In the genomic region with DNA sequence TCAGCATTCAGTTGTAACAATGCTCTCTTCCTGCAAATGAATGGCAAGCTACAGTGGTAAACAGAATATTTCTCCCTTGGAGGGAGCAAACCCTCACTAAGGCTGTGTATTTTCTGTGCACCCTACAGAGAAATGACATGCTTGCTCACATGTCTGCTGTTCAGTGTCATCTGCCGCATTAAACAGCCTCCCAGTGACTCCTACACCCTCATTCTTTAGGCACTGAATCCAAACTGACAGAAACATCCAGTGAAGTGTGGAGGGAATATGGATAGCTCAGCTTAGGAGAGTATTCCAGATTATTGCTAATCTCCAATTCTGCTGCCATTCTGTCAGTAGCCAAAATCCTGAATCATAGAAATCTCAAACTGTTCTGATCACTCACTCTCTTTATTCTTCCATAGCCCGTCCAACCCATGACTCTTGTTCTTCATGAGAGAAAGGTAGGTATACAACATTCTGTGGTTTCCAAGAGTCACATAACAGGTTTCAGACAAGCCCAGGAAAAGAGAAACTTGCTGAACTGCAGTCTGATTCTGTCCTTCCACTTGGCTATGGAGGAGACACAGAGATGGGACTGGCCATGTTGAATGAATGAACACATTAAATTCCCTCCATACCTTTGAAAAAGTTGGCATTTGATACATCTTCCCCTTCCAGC, we compare ENCODE assay signal across 23 cellular contexts.
DNase-seq lines count a peak whose midpoint lies in the region; ATAC-seq and TF ChIP-seq lines count a peak whose summit lies in the region.
"Had no signal": no experiment of that assay in that cellular context is flagged by ENCODE, and none has a peak within 500 bp of the region (broad histone marks: within the 10 kb centered on the region; RNA-seq: fewer than 3 reads in every experiment).

No MANE protein-coding gene starts in this region.

- H3K36me3 ChIP-seq in BLaER1 treated with 17β-estradiol and CSF1 and Interleukin-3, amounts not matched to agents 10 nM and 100 nM = 0 out of 22 replicates have a peak, but pooled peaks cover 0 to 5% (median 0%) of the 10 kb centered on the region in 11 experiments
- H3K36me3 ChIP-seq: SJCRH30 had no signal

- DNase-seq in NCI-H345 (lab: John Stamatoyannopoulos, UW) (peak; percentile 66), cerebellum (ENCODE audit: low spot score) (peak; percentile 9), type B pancreatic cell (ENCODE audit: extremely low spot score, unreplicated experiment) (no peak), DMS 273 (lab: John Stamatoyannopoulos, UW; ENCODE audit: unreplicated experiment) (no peak)
- DNase-seq in stimulated activated CD4-positive, alpha-beta T cell treated with anti-CD3 and anti-CD28 coated beads, Interleukin-4, amount 100 ng/mL, for 1 hour = no peak
- DNase-seq: AML-193; CD8-positive, alpha-beta memory T cell; IMR-90; KG1; MM.1S; NCI-H1694 treated with DMSO at 0.1 percent for 48 hours; NCI-H2081; NCI-H2227 treated with DMSO at 0.1 percent for 48 hours; NCI-H524; NCI-H774; PC-9; SJCRH30 had no signal

- H3K36me3 Mint-ChIP-seq in type B pancreatic cell = no peaks in the 10 kb centered on the region
- H3K36me3 Mint-ChIP-seq: CD14-positive monocyte; CD8-positive, alpha-beta memory T cell had no signal

- peak overlapping the region in 1 of 10 experiments; percentile 4; a peak in 1 of 20 replicates for H3K4me3 ChIP-seq in BLaER1 treated with 17β-estradiol and CSF1 and Interleukin-3, amounts not matched to agents 10 nM and 100 nM
- H3K4me3 ChIP-seq: A549, PC-9, SJCRH30 had no signal

- no peak for ATAC-seq in HG03039 (IDR thresholded peaks at IDR 0.05; ENCODE audit: unreplicated experiment)
- ATAC-seq: A549, Right ventricle myocardium inferior, SK-N-SH treated with all-trans-retinoic acid at 6 μM for 48 hours had no signal

- H3K4me3 Mint-ChIP-seq in type B pancreatic cell = peak overlapping the region; percentile 20
- H3K4me3 Mint-ChIP-seq: CD8-positive, alpha-beta memory T cell had no signal

- peak overlapping the region in 7 of 11 experiments; percentile 29 to 62 (median 53); a peak in 10 of 22 replicates for H3K9ac ChIP-seq in BLaER1 treated with 17β-estradiol and CSF1 and Interleukin-3, amounts not matched to agents 10 nM and 100 nM

- H3K4me1 ChIP-seq in BLaER1 treated with 17β-estradiol and CSF1 and Interleukin-3, amounts not matched to agents 10 nM and 100 nM = peaks cover 7 to 42% (median 33%) of the 10 kb centered on the region in 10 experiments; a peak in 18 of 20 replicates
- H3K4me1 ChIP-seq: A549, SJCRH30 had no signal

- H3K27me3 Mint-ChIP-seq in type B pancreatic cell = peaks cover 4% of the 10 kb centered on the region
- H3K27me3 Mint-ChIP-seq: CD8-positive, alpha-beta memory T cell had no signal

- H3K27ac Mint-ChIP-seq in type B pancreatic cell = peak overlapping the region; percentile 13
- H3K27ac Mint-ChIP-seq: CD8-positive, alpha-beta memory T cell had no signal

- peak overlapping the region; percentile 41 to 61 (median 56) for H3K4me2 ChIP-seq in BLaER1 treated with 17β-estradiol and CSF1 and Interleukin-3, amounts not matched to agents 10 nM and 100 nM
- H3K4me2 ChIP-seq: A549, PC-9 had no signal

- H4K20me1 ChIP-seq in BLaER1 treated with 17β-estradiol and CSF1 and Interleukin-3, amounts not matched to agents 10 nM and 100 nM = no peaks in the 10 kb centered on the region

- H3K4me1 Mint-ChIP-seq in type B pancreatic cell (ENCODE audit: unreplicated experiment) = peaks cover 15% of the 10 kb centered on the region
- H3K4me1 Mint-ChIP-seq: CD8-positive, alpha-beta memory T cell had no signal

- H3K9me3 ChIP-seq in BLaER1 treated with 17β-estradiol and CSF1 and Interleukin-3, amounts not matched to agents 10 nM and 100 nM (replicated peaks in 1 of 11) = peaks cover 0 to 79% (median 46%) of the 10 kb centered on the region in 11 experiments; a peak in 15 of 22 replicates
- H3K9me3 ChIP-seq: A549, SJCRH30 had no signal

- no peaks in the 10 kb centered on the region for H3K27me3 ChIP-seq in BLaER1 treated with 17β-estradiol and CSF1 and Interleukin-3, amounts not matched to agents 10 nM and 100 nM
- H3K27me3 ChIP-seq: SJCRH30 had no signal

- no peaks in the 10 kb centered on the region for H3K9me3 Mint-ChIP-seq in type B pancreatic cell

- TF ChIP-seq CTCF in type B pancreatic cell (conservative IDR thresholded peaks at IDR 0.05) = no peak

- H3K27ac ChIP-seq in BLaER1 treated with 17β-estradiol and CSF1 and Interleukin-3, amounts not matched to agents 10 nM and 100 nM = peak overlapping the region in 8 of 11 experiments; percentile 61 to 81 (median 72); a peak in 16 of 22 replicates
- H3K27ac ChIP-seq: A549, PC-9, SJCRH30 had no signal

Comparison
In these comparisons a context has a peak if more than half of its experiments do, and no peak if none do; other contexts are left out.
1. DNase-seq: peak in NCI-H345 (single experiment) and cerebellum (single experiment); none in type B pancreatic cell (single experiment), stimulated activated CD4-positive, alpha-beta T cell treated with anti-CD3 and anti-CD28 coated beads, Interleukin-4, amount 100 ng/mL, for 1 hour (single experiment) and DMS 273 (single experiment).